In the genomic region with DNA sequence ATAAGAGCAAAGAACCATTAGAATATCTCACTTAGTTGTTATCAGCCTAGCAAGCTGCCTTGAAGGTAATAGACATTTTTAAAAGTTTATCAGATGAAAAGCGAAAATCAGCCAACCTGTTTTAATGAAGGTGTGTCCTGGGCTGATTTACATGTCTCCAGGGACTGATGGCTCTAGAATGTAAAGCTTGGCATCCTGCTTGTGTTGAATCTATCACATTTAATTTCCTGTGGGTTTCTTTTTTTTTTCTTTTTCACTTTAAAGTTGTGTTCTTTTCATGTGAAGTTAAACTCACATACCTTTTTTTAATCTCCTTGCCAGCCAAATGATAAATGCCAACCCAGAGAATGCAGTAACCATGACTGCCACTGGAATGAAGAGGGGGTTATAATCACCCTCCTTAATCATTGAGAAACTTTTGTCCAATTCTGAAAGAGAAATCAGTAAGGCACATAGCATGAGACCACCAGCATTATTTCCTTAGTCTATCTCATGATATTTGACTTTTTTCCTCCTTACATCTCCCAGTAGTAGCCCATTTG, we compare ENCODE assay signal across 1 cellular context.
TF ChIP-seq lines count a peak whose summit lies in the region.

No MANE protein-coding gene starts in this region.

TF ChIP-seq in GM12878, 131 proteins besides CTCF, POLR2A, EP300 and RAD21:
- TF ChIP-seq MEF2B (IDR thresholded peaks at IDR 0.05; ENCODE audit: partially characterized antibody, poor library complexity, severe bottlenecking) (peak; percentile 15), IKZF1 (conservative IDR thresholded peaks at IDR 0.05) (no peak), IKZF2 (IDR thresholded peaks at IDR 0.05) (no peak), CHD1 (IDR thresholded peaks at IDR 0.05; ENCODE audit: low read depth, low read length) (no peak), ZZZ3 (IDR thresholded peaks at IDR 0.05; ENCODE audit: control insufficient read depth, insufficient read length, low read depth) (no peak), RAD51 (IDR thresholded peaks at IDR 0.05) (no peak), POLR2AphosphoS2 (IDR thresholded peaks at IDR 0.05; ENCODE audit: low read depth, low read length) (no peak), CBFB (IDR thresholded peaks at IDR 0.05; ENCODE audit: low read depth) (no peak)
TF ChIP-seq in GM12878: peak in this region for 1.
